ENCODE assay signal across 8 cellular contexts in genomic region chr5:59790399-59791130, GRCh38.
DNase-seq lines count a peak whose midpoint lies in the region; ATAC-seq and TF ChIP-seq lines count a peak whose summit lies in the region.

No MANE protein-coding gene starts in this region.

- H4K8ac ChIP-seq in neuronal stem cell (ENCODE audit: low read depth, low read length) = no peak overlapping the region

- TF ChIP-seq EP300 in esophagus muscularis mucosa (IDR thresholded peaks at IDR 0.05) = no peak

- H4K20me1 ChIP-seq in MM.1S (ENCODE audit: insufficient read depth, low read length) = no peaks in the 10 kb centered on the region

- in situ Hi-C loops in G401 (cut with HindIII; ENCODE audit: low sequenced_read_pairs) = no loop called here

- no peaks in the 10 kb centered on the region for H3K9me3 ChIP-seq in MM.1S (replicated peaks; ENCODE audit: insufficient read depth, low read length)
- H3K9me3 ChIP-seq in esophagus muscularis mucosa = no peaks in the 10 kb centered on the region
- no peaks in the 10 kb centered on the region for H3K9me3 ChIP-seq in vagina
- H3K9me3 ChIP-seq in neuronal stem cell (replicated peaks in 1 of 2; ENCODE audit: control insufficient read depth in 2 of 2, insufficient read depth in 1 of 2, low read depth in 1 of 2, low read length in 2 of 2) = no peaks in the 10 kb centered on the region

- H3K18ac ChIP-seq in neuronal stem cell (ENCODE audit: low read length) = no peak overlapping the region

- H2AK5ac ChIP-seq in neuronal stem cell (ENCODE audit: low read depth, low read length) = no peak overlapping the region

- H2BK120ac ChIP-seq in neuronal stem cell (ENCODE audit: low read depth, low read length) = no peak overlapping the region

- no peak overlapping the region for H3K4ac ChIP-seq in neuronal stem cell (ENCODE audit: low read length)

- no peak overlapping the region for H2BK15ac ChIP-seq in neuronal stem cell (ENCODE audit: low read length)

- peak overlapping the region; percentile 45; the same call in 1 of the 2 replicates for H2AFZ ChIP-seq in MM.1S (ENCODE audit: low read length)
- H2AFZ ChIP-seq in neuronal stem cell (ENCODE audit: low read length) = no peak overlapping the region

- ATAC-seq in GM19351 (IDR thresholded peaks at IDR 0.05; ENCODE audit: unreplicated experiment) = peak; percentile 90

- intact Hi-C loops in esophagus muscularis mucosa (cut with DNase I) (no loop called here), vagina (cut with DNase I) (loop anchor here (10.0 kb wide), 1 partner anchor 386 kb away; no protein-coding TSS in a partner anchor)

- TF ChIP-seq CTCF in 22Rv1 (IDR thresholded peaks at IDR 0.05) (no peak), MM.1S (IDR thresholded peaks at IDR 0.05; ENCODE audit: low read length) (no peak), esophagus muscularis mucosa (IDR thresholded peaks at IDR 0.05) (no peak), vagina (IDR thresholded peaks at IDR 0.05) (no peak)

- no peaks in the 10 kb centered on the region for H3F3A ChIP-seq in MM.1S (ENCODE audit: insufficient read depth, low read length)

- no peak overlapping the region for H3K14ac ChIP-seq in neuronal stem cell (ENCODE audit: low read length)

- H3K4me1 ChIP-seq in MM.1S (ENCODE audit: low read length) (0 out of 2 replicates have a peak, but pooled peaks cover 3% of the 10 kb centered on the region), esophagus muscularis mucosa (peaks cover 0 to 18% (median 7%) of the 10 kb centered on the region in 4 donors), vagina (peaks cover 20% of the 10 kb centered on the region), neuronal stem cell (ENCODE audit: control insufficient read depth in 2 of 2, insufficient read depth in 1 of 2, low read depth in 1 of 2, low read length in 2 of 2) (no peaks in the 10 kb centered on the region)

- H3K9ac ChIP-seq in MM.1S (ENCODE audit: low read length) (no peak overlapping the region), neuronal stem cell (ENCODE audit: low read depth, low read length, poor library complexity) (no peak overlapping the region)

- H3K27ac ChIP-seq in 22Rv1 (peak overlapping the region; percentile 7; the same call in 1 of the 2 replicates), MM.1S (ENCODE audit: low read length) (peak overlapping the region; percentile 13; the same call in 1 of the 2 replicates), esophagus muscularis mucosa (replicated peaks in 1 of 4) (peak overlapping the region; percentile 12 to 36 (median 22)), vagina (peak overlapping the region; percentile 48), neuronal stem cell (replicated peaks; ENCODE audit: low read length) (no peak overlapping the region)

- no peaks in the 10 kb centered on the region for H3K36me3 ChIP-seq in MM.1S (replicated peaks; ENCODE audit: insufficient read depth, low read length)
- H3K36me3 ChIP-seq in esophagus muscularis mucosa = no peaks in the 10 kb centered on the region
- no peaks in the 10 kb centered on the region for H3K36me3 ChIP-seq in vagina
- no peaks in the 10 kb centered on the region for H3K36me3 ChIP-seq in neuronal stem cell (replicated peaks in 1 of 2; ENCODE audit: control insufficient read depth in 2 of 2, insufficient read depth in 2 of 2, low read length in 2 of 2)

- 66% methylated on average over 12 of the region's 12 CpGs for WGBS in esophagus muscularis mucosa
- no CpG with 5 or more reads among the region's 12 CpGs for WGBS in neuronal stem cell (ENCODE audit: extremely low coverage in 2 of 2, insufficient read length in 2 of 2, insufficient replicate concordance in 1 of 2), 2 donors

- no peak overlapping the region for H2BK5ac ChIP-seq in neuronal stem cell (ENCODE audit: low read length)

- no peak overlapping the region for H3K23ac ChIP-seq in neuronal stem cell (ENCODE audit: low read depth, low read length, poor library complexity)

- TF ChIP-seq POLR2A in esophagus muscularis mucosa (IDR thresholded peaks at IDR 0.05; ENCODE audit: low read depth) = no peak
- no peak for TF ChIP-seq POLR2A in vagina (IDR thresholded peaks at IDR 0.05)

- H3K27me3 ChIP-seq in MM.1S (replicated peaks; ENCODE audit: insufficient read depth, low read length) (no peaks in the 10 kb centered on the region), esophagus muscularis mucosa (no peaks in the 10 kb centered on the region), vagina (no peaks in the 10 kb centered on the region), neuronal stem cell (ENCODE audit: control insufficient read depth in 3 of 3, insufficient read depth in 3 of 3, low read depth in 1 of 3, low read length in 3 of 3) (peaks cover 0 to 4% (median 0%) of the 10 kb centered on the region in 3 experiments)

- H3K9me2 ChIP-seq in MM.1S (replicated peaks; ENCODE audit: insufficient read depth, low read length) = no peaks in the 10 kb centered on the region

- H3K4me3 ChIP-seq in MM.1S (ENCODE audit: low read length) (no peak overlapping the region), esophagus muscularis mucosa (peak overlapping the region in 1 of 4 donors; percentile 3), vagina (no peak overlapping the region), neuronal stem cell (ENCODE audit: low read length in 2 of 2) (no peak overlapping the region)

- H2BK12ac ChIP-seq in neuronal stem cell (ENCODE audit: low read length) = no peak overlapping the region

- no peak overlapping the region for H4K91ac ChIP-seq in neuronal stem cell (ENCODE audit: low read depth, low read length, poor library complexity)

- H3K79me2 ChIP-seq in MM.1S (ENCODE audit: low read length) = no peaks in the 10 kb centered on the region

- H3K79me1 ChIP-seq in neuronal stem cell (ENCODE audit: low read depth, low read length) = no peaks in the 10 kb centered on the region

- H3K4me2 ChIP-seq in MM.1S (ENCODE audit: low read depth, low read length) (peak overlapping the region; percentile 29; the same call in 1 of the 2 replicates), neuronal stem cell (ENCODE audit: insufficient read depth, low read length, poor library complexity, severe bottlenecking) (no peak overlapping the region)

- peak; percentile 35 for DNase-seq in MM.1S
- DNase-seq in esophagus muscularis mucosa (ENCODE audit: extremely low spot score) = no peak
- no peak for DNase-seq in vagina (ENCODE audit: extremely low spot score in 2 of 2)
- DNase-seq in neuronal stem cell (ENCODE audit: low spot score) = no peak
- DNase-seq in G401 (ENCODE audit: low spot score) = no peak
- no peak for DNase-seq in stimulated activated naive CD4-positive, alpha-beta T cell (lab: John Stamatoyannopoulos, UW)
